Comparison of ENCODE assay signal across 1 cellular context in the genomic region with DNA sequence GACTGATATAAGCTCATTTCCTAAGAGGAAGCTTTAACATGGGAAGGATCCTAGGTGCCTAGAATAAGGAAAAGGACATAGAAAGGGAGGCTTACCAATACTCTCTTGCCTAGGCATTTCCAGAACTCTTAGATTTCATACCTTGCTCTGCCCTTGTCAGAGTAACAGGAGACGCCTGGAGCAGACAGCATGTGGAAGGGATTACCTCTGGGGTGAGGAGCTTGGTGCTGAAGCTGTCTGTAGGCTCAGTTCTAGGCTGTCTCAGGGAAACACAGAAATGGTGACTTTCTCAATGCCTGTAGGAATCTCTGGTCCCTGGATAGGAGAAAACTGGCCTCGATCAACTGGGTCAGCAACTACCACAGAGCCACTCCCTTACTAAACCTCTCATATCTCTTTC.
TF ChIP-seq lines count a peak whose summit lies in the region.

No MANE protein-coding gene starts in this region.

TF ChIP-seq in GM23338, 12 proteins besides CTCF, POLR2A, EP300 and RAD21 (continued from another document):
- TF ChIP-seq, protein P1, sequence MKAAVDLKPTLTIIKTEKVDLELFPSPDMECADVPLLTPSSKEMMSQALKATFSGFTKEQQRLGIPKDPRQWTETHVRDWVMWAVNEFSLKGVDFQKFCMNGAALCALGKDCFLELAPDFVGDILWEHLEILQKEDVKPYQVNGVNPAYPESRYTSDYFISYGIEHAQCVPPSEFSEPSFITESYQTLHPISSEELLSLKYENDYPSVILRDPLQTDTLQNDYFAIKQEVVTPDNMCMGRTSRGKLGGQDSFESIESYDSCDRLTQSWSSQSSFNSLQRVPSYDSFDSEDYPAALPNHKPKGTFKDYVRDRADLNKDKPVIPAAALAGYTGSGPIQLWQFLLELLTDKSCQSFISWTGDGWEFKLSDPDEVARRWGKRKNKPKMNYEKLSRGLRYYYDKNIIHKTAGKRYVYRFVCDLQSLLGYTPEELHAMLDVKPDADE (IDR thresholded peaks at IDR 0.05): no peak
- no peak for TF ChIP-seq STAT1 (IDR thresholded peaks at IDR 0.05; ENCODE audit: unreplicated experiment)
- no peak for TF ChIP-seq ZNF114 (CRISPR knock-in tag; IDR thresholded peaks at IDR 0.05)
- TF ChIP-seq, protein P2, sequence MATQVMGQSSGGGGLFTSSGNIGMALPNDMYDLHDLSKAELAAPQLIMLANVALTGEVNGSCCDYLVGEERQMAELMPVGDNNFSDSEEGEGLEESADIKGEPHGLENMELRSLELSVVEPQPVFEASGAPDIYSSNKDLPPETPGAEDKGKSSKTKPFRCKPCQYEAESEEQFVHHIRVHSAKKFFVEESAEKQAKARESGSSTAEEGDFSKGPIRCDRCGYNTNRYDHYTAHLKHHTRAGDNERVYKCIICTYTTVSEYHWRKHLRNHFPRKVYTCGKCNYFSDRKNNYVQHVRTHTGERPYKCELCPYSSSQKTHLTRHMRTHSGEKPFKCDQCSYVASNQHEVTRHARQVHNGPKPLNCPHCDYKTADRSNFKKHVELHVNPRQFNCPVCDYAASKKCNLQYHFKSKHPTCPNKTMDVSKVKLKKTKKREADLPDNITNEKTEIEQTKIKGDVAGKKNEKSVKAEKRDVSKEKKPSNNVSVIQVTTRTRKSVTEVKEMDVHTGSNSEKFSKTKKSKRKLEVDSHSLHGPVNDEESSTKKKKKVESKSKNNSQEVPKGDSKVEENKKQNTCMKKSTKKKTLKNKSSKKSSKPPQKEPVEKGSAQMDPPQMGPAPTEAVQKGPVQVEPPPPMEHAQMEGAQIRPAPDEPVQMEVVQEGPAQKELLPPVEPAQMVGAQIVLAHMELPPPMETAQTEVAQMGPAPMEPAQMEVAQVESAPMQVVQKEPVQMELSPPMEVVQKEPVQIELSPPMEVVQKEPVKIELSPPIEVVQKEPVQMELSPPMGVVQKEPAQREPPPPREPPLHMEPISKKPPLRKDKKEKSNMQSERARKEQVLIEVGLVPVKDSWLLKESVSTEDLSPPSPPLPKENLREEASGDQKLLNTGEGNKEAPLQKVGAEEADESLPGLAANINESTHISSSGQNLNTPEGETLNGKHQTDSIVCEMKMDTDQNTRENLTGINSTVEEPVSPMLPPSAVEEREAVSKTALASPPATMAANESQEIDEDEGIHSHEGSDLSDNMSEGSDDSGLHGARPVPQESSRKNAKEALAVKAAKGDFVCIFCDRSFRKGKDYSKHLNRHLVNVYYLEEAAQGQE (IDR thresholded peaks at IDR 0.05; ENCODE audit: unreplicated experiment): no peak
- TF ChIP-seq EZH2phosphoT487 (IDR thresholded peaks at IDR 0.05; ENCODE audit: unreplicated experiment): no peak
- TF ChIP-seq JUNB (IDR thresholded peaks at IDR 0.05; ENCODE audit: unreplicated experiment): no peak
- no peak for TF ChIP-seq CREB1 (CRISPR knock-in tag; IDR thresholded peaks at IDR 0.05; ENCODE audit: low read depth)
